13 cellular contexts compared by ENCODE assay signal in genomic region chr1:110069302-110070281, GRCh38. TPM values are rescaled to one million over a fixed set of nuclear protein-coding genes. Genes with fewer than 3 reads are reported as not detected.
A peak's percentile ranks its signal among the peaks of the same experiment; 100 is the strongest.
DNase-seq lines count a peak whose midpoint lies in the region; ATAC-seq, FAIRE-seq and TF ChIP-seq lines count a peak whose summit lies in the region.
"Had no signal": no experiment of that assay in that cellular context is flagged by ENCODE, and none has a peak within 500 bp of the region (broad histone marks: within the 10 kb centered on the region; RNA-seq: fewer than 3 reads in every experiment).

No MANE protein-coding gene starts in this region.

- no peak overlapping the region for H2AFZ ChIP-seq in GM12878 (ENCODE audit: control insufficient read depth, low read depth, low read length)

- H3K36me3 ChIP-seq in GM12878 (ENCODE audit: control insufficient read depth in 2 of 2, insufficient read depth in 2 of 2, low read length in 1 of 2) (no peaks in the 10 kb centered on the region), prostate gland (no peaks in the 10 kb centered on the region)
- H3K36me3 ChIP-seq: upper lobe of left lung had no signal

- H3K27ac ChIP-seq in GM12878 (ENCODE audit: control insufficient read depth, insufficient read depth) (no peak overlapping the region), prostate gland (no peak overlapping the region)
- H3K27ac ChIP-seq: upper lobe of left lung had no signal

- BruUV-seq in GM12878 (replicated peaks; lab: Mats Ljungman, UMichigan) = no TSS peak

- H3K4me3 ChIP-seq in GM12878 (no peak overlapping the region), prostate gland (no peak overlapping the region)

- FAIRE-seq in GM12878 (lab: Jason Lieb, UNC) = no peak
- FAIRE-seq: islet of Langerhans had no signal

- peaks cover 13 to 28% of the 10 kb centered on the region in 2 donors for H3K4me1 Mint-ChIP-seq in stimulated activated naive B cell treated with anti-CD40 and anti-IgM and Interleukin-4, amounts not matched to agents 10 μg/mL and 1 μg/mL and 100 μg/mL, for 72 hours

- no peak overlapping the region for H3K9ac ChIP-seq in GM12878 (ENCODE audit: control insufficient read depth, insufficient read depth, low read length)

- CTCF ChIA-PET in GM12878 (lab: Yijun Ruan, JAX) = interaction anchor here (0.8 kb wide), 1 partner anchor 40 kb away, joined by 3 read pairs; no protein-coding TSS in a partner anchor

- POLR2A ChIA-PET in GM12878 (lab: Charles Lee) = no interaction called here

- no peaks in the 10 kb centered on the region for H3K9me3 Mint-ChIP-seq in stimulated activated naive B cell treated with anti-CD40 and anti-IgM and Interleukin-4, amounts not matched to agents 10 μg/mL and 1 μg/mL and 100 μg/mL, for 72 hours
- H3K9me3 Mint-ChIP-seq: activated CD4-positive, alpha-beta memory T cell treated with anti-CD3 and anti-CD28 coated beads for 36 hours had no signal

- SMC1A ChIA-PET in GM12878 (lab: Charles Lee; ENCODE audit: uncharacterized antibody, unreplicated experiment) = no interaction called here

- intact Hi-C loops in GM12878 (cut with micrococcal nuclease; ENCODE audit: unreplicated experiment) = no loop called here
- intact Hi-C loops in prostate gland (cut with DNase I) = no loop called here

- no peak for TF ChIP-seq EP300 in GM12878 (IDR thresholded peaks at IDR 0.05; ENCODE audit: borderline replicate concordance in 1 of 2, control insufficient read depth in 1 of 2, low read depth in 2 of 2, low read length in 2 of 2)

- H3K27me3 Mint-ChIP-seq in stimulated activated naive B cell treated with anti-CD40 and anti-IgM and Interleukin-4, amounts not matched to agents 10 μg/mL and 1 μg/mL and 100 μg/mL, for 72 hours = peaks cover 61 to 71% of the 10 kb centered on the region in 2 donors

- in situ Hi-C loops in GM12878 (cut with MboI) = no loop called here

- H3K4me2 ChIP-seq in GM12878 (ENCODE audit: control insufficient read depth, insufficient read depth) = peak overlapping the region; percentile 59; the same call in 1 of the 2 replicates

- DNase-seq in activated CD8-positive, alpha-beta memory T cell treated with anti-CD3 and anti-CD28 coated beads for 24 hours = peak; percentile 69
- no peak for DNase-seq in activated CD8-positive, alpha-beta memory T cell treated with anti-CD3 and anti-CD28 coated beads, Interleukin-2, amount 50 U/mL, for 4 hours
- no peak for DNase-seq in GM12878 (ENCODE audit: low read depth, low spot score)
- DNase-seq in iPS-NIHi7 (ENCODE audit: extremely low spot score) = peak; percentile 39
- DNase-seq in stimulated activated naive B cell treated with anti-CD40 and anti-IgM and Interleukin-4, amounts not matched to agents 10 μg/mL and 1 μg/mL and 100 μg/mL, for 72 hours = no peak
- no peak for DNase-seq in prostate gland (ENCODE audit: low spot score)
- no peak for DNase-seq in NCI-H2227 treated with DMSO at 0.1 percent for 48 hours (lab: John Stamatoyannopoulos, UW)
- DNase-seq: NCI-H1105 had no signal

- TF ChIP-seq CTCF in GM12878 (IDR thresholded peaks at IDR 0.05 in 2 of 3, conservative IDR thresholded peaks at IDR 0.05 in 1 of 3; ENCODE audit: control insufficient read depth in 2 of 3, extremely low read depth in 1 of 3, insufficient read depth in 1 of 3, low read depth in 3 of 3, low read length in 3 of 3) (no peak), prostate gland (IDR thresholded peaks at IDR 0.05) (no peak)

- H3K79me2 ChIP-seq in GM12878 (ENCODE audit: control insufficient read depth, insufficient read depth, low read length) = no peaks in the 10 kb centered on the region

- H3K4me1 ChIP-seq in GM12878 (ENCODE audit: control insufficient read depth, insufficient read depth, low read length) (no peaks in the 10 kb centered on the region), prostate gland (replicated peaks) (no peaks in the 10 kb centered on the region)

- H3K27me3 ChIP-seq in GM12878 (replicated peaks in 1 of 2; ENCODE audit: control insufficient read depth in 2 of 2, insufficient read depth in 2 of 2, low read length in 1 of 2) (peaks cover 28 to 36% of the 10 kb centered on the region in 2 experiments), prostate gland (replicated peaks; ENCODE audit: insufficient read depth) (peaks cover 36% of the 10 kb centered on the region)

- TF ChIP-seq POLR2A in GM12878 (IDR thresholded peaks at IDR 0.05; ENCODE audit: low read depth, low read length) (no peak), prostate gland (IDR thresholded peaks at IDR 0.05) (no peak)

- H3K36me3 Mint-ChIP-seq in stimulated activated naive B cell treated with anti-CD40 and anti-IgM and Interleukin-4, amounts not matched to agents 10 μg/mL and 1 μg/mL and 100 μg/mL, for 72 hours = peaks cover 2 to 15% of the 10 kb centered on the region in 2 donors
- H3K36me3 Mint-ChIP-seq: activated CD4-positive, alpha-beta memory T cell treated with anti-CD3 and anti-CD28 coated beads for 36 hours had no signal

- peak overlapping the region; percentile 76 to 82 for H3K4me3 Mint-ChIP-seq in stimulated activated naive B cell treated with anti-CD40 and anti-IgM and Interleukin-4, amounts not matched to agents 10 μg/mL and 1 μg/mL and 100 μg/mL, for 72 hours

- peaks cover 3% of the 10 kb centered on the region for H4K20me1 ChIP-seq in GM12878 (ENCODE audit: control insufficient read depth, insufficient read depth)

- H3K9me3 ChIP-seq in GM12878 (replicated peaks; ENCODE audit: control insufficient read depth, insufficient read depth, low read length) = no peaks in the 10 kb centered on the region
- H3K9me3 ChIP-seq in prostate gland = no peaks in the 10 kb centered on the region
- H3K9me3 ChIP-seq: upper lobe of left lung had no signal

- ATAC-seq in GM12878 (peak; percentile 15; the same call in 2 of the 3 replicates), GM19467 (IDR thresholded peaks at IDR 0.05; ENCODE audit: unreplicated experiment) (no peak)
- ATAC-seq in stimulated activated naive B cell treated with anti-CD40 and anti-IgM and Interleukin-4, amounts not matched to agents 10 μg/mL and 1 μg/mL and 100 μg/mL, for 72 hours (replicated peaks) = peak; percentile 46 to 50

- RAD21 ChIA-PET in GM12878 (lab: Charles Lee; ENCODE audit: unreplicated experiment) = no interaction called here

- TF ChIP-seq RAD21 in GM12878 (IDR thresholded peaks at IDR 0.05; ENCODE audit: insufficient read depth, low read depth, low read length) = no peak

- 50% methylated on average over 67 of the region's 73 CpGs for WGBS in GM12878 (ENCODE audit: insufficient coverage, insufficient replicate concordance, low lambda C conversion rate, missing lambda C conversion rate)
- WGBS in prostate gland = 38% methylated on average over 62 of the region's 73 CpGs

- H3K27ac Mint-ChIP-seq in stimulated activated naive B cell treated with anti-CD40 and anti-IgM and Interleukin-4, amounts not matched to agents 10 μg/mL and 1 μg/mL and 100 μg/mL, for 72 hours = peak overlapping the region; percentile 11
- H3K27ac Mint-ChIP-seq: activated CD4-positive, alpha-beta memory T cell treated with anti-CD3 and anti-CD28 coated beads for 36 hours had no signal

RNA-seq across cellular contexts. Expression of gene ALX3, which starts 0.9 kb away (rescaled TPM):
- total RNA-seq in GM12878 (2013; cell fraction: nucleolus; rRNA removed) = not detected in 2 replicates
- total RNA-seq in GM12878 (2014; rRNA removed) = not detected in 2 replicates
- not detected in 2 replicates for total RNA-seq in GM12878 (2014; rRNA removed; fragmentation: Illumina TruSeq; extraction: Trizol)
- total RNA-seq in GM12878 (2021) = not detected in 2 replicates
- not detected for polyA plus RNA-seq in GM12878 (2011; ENCODE audit: low read depth)
- not detected in 2 replicates for polyA plus RNA-seq in GM12878 (2011; rRNA removed)
- not detected in 2 replicates for polyA plus RNA-seq in GM12878 (2011; cell fraction: cytosol; rRNA removed)
- polyA plus RNA-seq in GM12878 (2011; cell fraction: nucleus; rRNA removed) = not detected in 2 replicates
- not detected in 2 replicates for polyA plus RNA-seq in GM12878 (2012)
- polyA plus RNA-seq in GM12878 (2014; fragmentation: Illumina TruSeq; extraction: Trizol) = not detected in 2 replicates
- polyA plus RNA-seq in GM12878 (2014; fragmentation: Nextera tagmentation; extraction: Ambion mirVana) = not detected
- not detected in 2 replicates for polyA plus RNA-seq in GM12878 (2014; rRNA removed)
- not detected for polyA plus RNA-seq in GM12878 (2016; fragmentation: Nextera tagmentation; extraction: Ambion mirVana)
- polyA minus RNA-seq in GM12878 (2011; rRNA and poly(A)+ RNA removed) = not detected in 2 replicates
- not detected in 2 replicates for polyA minus RNA-seq in GM12878 (2011; cell fraction: cytosol; rRNA and poly(A)+ RNA removed)
- polyA minus RNA-seq in GM12878 (2011; cell fraction: nucleus; rRNA and poly(A)+ RNA removed) = not detected in 2 replicates
- under 1 TPM in 1 of 2 donors, not detected in 1; 0.74 TPM for total RNA-seq in prostate gland
- total RNA-seq: activated CD4-positive, alpha-beta memory T cell treated with anti-CD3 and anti-CD28 coated beads for 36 hours had no signal
- polyA plus RNA-seq: AG04450 had no signal

RNA-seq across cellular contexts. Expression of gene STRIP1, which starts 35.2 kb away (rescaled TPM):
- 105 and 117 TPM in 2 replicates for total RNA-seq in GM12878 (2013; cell fraction: nucleolus; rRNA removed)
- total RNA-seq in GM12878 (2014; rRNA removed) (24.5 and 25.2 TPM in 2 replicates), GM12878 (2014; rRNA removed; fragmentation: Illumina TruSeq; extraction: Trizol) (16.4 and 17.4 TPM in 2 replicates), GM12878 (2021) (22.5 and 25.5 TPM in 2 replicates), prostate gland (10 to 100 TPM; 36.8 to 73.2 TPM)
- 14.6 TPM for polyA plus RNA-seq in GM12878 (2011; ENCODE audit: low read depth)
- polyA plus RNA-seq in GM12878 (2011; rRNA removed) (18.9 and 22.8 TPM in 2 replicates), GM12878 (2014; fragmentation: Illumina TruSeq; extraction: Trizol) (14.3 and 19.4 TPM in 2 replicates), GM12878 (2014; fragmentation: Nextera tagmentation; extraction: Ambion mirVana) (1 to 10 TPM; 6.3 to 7.9 TPM), GM12878 (2014; rRNA removed) (23.7 and 26.6 TPM in 2 replicates), GM12878 (2016; fragmentation: Nextera tagmentation; extraction: Ambion mirVana) (10 to 100 TPM; 16.5 to 16.7 TPM)
- 17.8 and 25.1 TPM in 2 replicates for polyA plus RNA-seq in GM12878 (2011; cell fraction: cytosol; rRNA removed)
- 98.6 and 109 TPM in 2 replicates for polyA plus RNA-seq in GM12878 (2011; cell fraction: nucleus; rRNA removed)
- polyA plus RNA-seq in GM12878 (2012) = 15.6 and 16.4 TPM in 2 replicates
- polyA minus RNA-seq in GM12878 (2011; rRNA and poly(A)+ RNA removed) = 35.5 and 42.3 TPM in 2 replicates
- polyA minus RNA-seq in GM12878 (2011; cell fraction: cytosol; rRNA and poly(A)+ RNA removed) = 9.8 and 15.5 TPM in 2 replicates
- 42.9 and 72.4 TPM in 2 replicates for polyA minus RNA-seq in GM12878 (2011; cell fraction: nucleus; rRNA and poly(A)+ RNA removed)

RNA-seq across cellular contexts. Expression of gene UBL4B, which starts 42.7 kb away (rescaled TPM):
- total RNA-seq in GM12878 (2013; cell fraction: nucleolus; rRNA removed) = not detected in 2 replicates
- not detected in 2 replicates for total RNA-seq in GM12878 (2014; rRNA removed)
- total RNA-seq in GM12878 (2014; rRNA removed; fragmentation: Illumina TruSeq; extraction: Trizol) = not detected in 2 replicates
- 0.15 TPM in 1 of 2 replicates, not detected in the other for total RNA-seq in GM12878 (2021)
- polyA plus RNA-seq in GM12878 (2011; ENCODE audit: low read depth) = not detected
- not detected in 2 replicates for polyA plus RNA-seq in GM12878 (2011; rRNA removed)
- not detected in 2 replicates for polyA plus RNA-seq in GM12878 (2011; cell fraction: cytosol; rRNA removed)
- polyA plus RNA-seq in GM12878 (2011; cell fraction: nucleus; rRNA removed) = not detected in 2 replicates
- not detected in 2 replicates for polyA plus RNA-seq in GM12878 (2012)
- polyA plus RNA-seq in GM12878 (2014; fragmentation: Illumina TruSeq; extraction: Trizol) = not detected in 2 replicates
- not detected for polyA plus RNA-seq in GM12878 (2014; fragmentation: Nextera tagmentation; extraction: Ambion mirVana)
- polyA plus RNA-seq in GM12878 (2014; rRNA removed) = 0.06 TPM in 1 of 2 replicates, not detected in the other
- not detected for polyA plus RNA-seq in GM12878 (2016; fragmentation: Nextera tagmentation; extraction: Ambion mirVana)
- not detected in 2 replicates for polyA minus RNA-seq in GM12878 (2011; rRNA and poly(A)+ RNA removed)
- not detected in 2 replicates for polyA minus RNA-seq in GM12878 (2011; cell fraction: cytosol; rRNA and poly(A)+ RNA removed)
- polyA minus RNA-seq in GM12878 (2011; cell fraction: nucleus; rRNA and poly(A)+ RNA removed) = not detected in 2 replicates
- total RNA-seq in prostate gland = 1 to 10 TPM in 1 of 2 donors, not detected in 1; 8.4 TPM
- total RNA-seq: activated CD4-positive, alpha-beta memory T cell treated with anti-CD3 and anti-CD28 coated beads for 36 hours; upper lobe of left lung had no signal
- polyA plus RNA-seq: AG04450 had no signal

Comparison
In these comparisons a context has a peak if more than half of its experiments do, and no peak if none do; other contexts are left out.
1. DNase-seq: peak in activated CD8-positive, alpha-beta memory T cell treated with anti-CD3 and anti-CD28 coated beads for 24 hours (single experiment) and iPS-NIHi7 (single experiment); none in activated CD8-positive, alpha-beta memory T cell treated with anti-CD3 and anti-CD28 coated beads, Interleukin-2, amount 50 U/mL, for 4 hours (single experiment), GM12878 (single experiment), stimulated activated naive B cell treated with anti-CD40 and anti-IgM and Interleukin-4, amounts not matched to agents 10 μg/mL and 1 μg/mL and 100 μg/mL, for 72 hours (single experiment), prostate gland (single experiment) and NCI-H2227 treated with DMSO at 0.1 percent for 48 hours (single experiment).